Comparison of ENCODE assay signal across 18 cellular contexts in the genomic region with DNA sequence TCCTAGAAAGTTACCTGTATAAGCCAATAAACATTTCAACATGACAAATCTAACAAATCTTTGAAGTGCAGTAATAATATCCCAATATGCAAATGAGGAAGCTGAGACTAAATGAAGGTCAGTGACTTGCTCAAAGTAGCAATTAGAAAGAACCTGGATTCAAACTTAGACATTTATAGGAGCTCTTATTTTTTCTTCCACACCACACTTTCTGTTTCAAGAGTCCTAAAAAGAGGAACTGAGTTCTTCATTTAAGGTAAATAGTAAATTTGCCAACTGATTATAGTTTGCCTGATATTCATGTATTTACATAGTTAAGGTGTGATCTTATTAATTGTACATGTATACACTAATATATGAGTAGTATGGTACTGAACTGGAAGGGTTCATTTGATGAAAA. TPM values are rescaled to one million over a fixed set of nuclear protein-coding genes. Genes with fewer than 3 reads are reported as not detected.
DNase-seq lines count a peak whose midpoint lies in the region; ATAC-seq, FAIRE-seq and TF ChIP-seq lines count a peak whose summit lies in the region.
"Had no signal": no experiment of that assay in that cellular context is flagged by ENCODE, and none has a peak within 500 bp of the region (broad histone marks: within the 10 kb centered on the region; RNA-seq: fewer than 3 reads in every experiment).

No MANE protein-coding gene starts in this region.

- no peaks in the 10 kb centered on the region for H3K27me3 Mint-ChIP-seq in activated CD8-positive, alpha-beta T cell treated with anti-CD3 and anti-CD28 coated beads for 36 hours
- H3K27me3 Mint-ChIP-seq in activated CD8-positive, alpha-beta T cell treated with anti-CD3 and anti-CD28 coated beads, Interleukin-2, amount 10 ng/mL, durations not matched to agents 7 days and 5 days (ENCODE audit: low read depth) = no peaks in the 10 kb centered on the region

- H3K36me3 ChIP-seq in Peyer's patch (peaks cover 0 to 16% (median 0%) of the 10 kb centered on the region in 3 donors), transverse colon (peaks cover 0 to 4% (median 0%) of the 10 kb centered on the region in 4 donors), kidney (ENCODE audit: control insufficient read depth in 1 of 2, insufficient read depth in 2 of 2, low read length in 2 of 2) (no peaks in the 10 kb centered on the region)
- H3K36me3 ChIP-seq: uterus had no signal

- no peaks in the 10 kb centered on the region for H3K4me1 Mint-ChIP-seq in activated CD8-positive, alpha-beta T cell treated with anti-CD3 and anti-CD28 coated beads for 36 hours (ENCODE audit: low read depth)
- no peaks in the 10 kb centered on the region for H3K4me1 Mint-ChIP-seq in activated CD8-positive, alpha-beta T cell treated with anti-CD3 and anti-CD28 coated beads, Interleukin-2, amount 10 ng/mL, durations not matched to agents 7 days and 5 days (ENCODE audit: low read depth)
- H3K4me1 Mint-ChIP-seq: neural crest cell had no signal

- peak overlapping the region in 3 of 4 donors; percentile 10 to 59 (median 40) for H3K27ac ChIP-seq in Peyer's patch
- peak overlapping the region; percentile 48 to 67 (median 52) for H3K27ac ChIP-seq in transverse colon
- H3K27ac ChIP-seq in kidney (ENCODE audit: low read depth in 2 of 2, low read length in 2 of 2) = no peak overlapping the region
- H3K27ac ChIP-seq: A549, brain microvascular endothelial cell, KMS-11, uterus had no signal

- H3K36me3 Mint-ChIP-seq in activated CD8-positive, alpha-beta T cell treated with anti-CD3 and anti-CD28 coated beads for 36 hours (ENCODE audit: low read depth) = peaks cover 11% of the 10 kb centered on the region
- peaks cover 4% of the 10 kb centered on the region for H3K36me3 Mint-ChIP-seq in activated CD8-positive, alpha-beta T cell treated with anti-CD3 and anti-CD28 coated beads, Interleukin-2, amount 10 ng/mL, durations not matched to agents 7 days and 5 days (ENCODE audit: low read depth)

- in situ Hi-C loops in transverse colon (cut with MboI; ENCODE audit: low pct_ligation_motif_present in 1 of 4, low pct_unique_long_range_greater_than_20kb in 1 of 4, low sequenced_read_pairs in 3 of 4) = no loop called here

- intact Hi-C loops in activated CD8-positive, alpha-beta T cell treated with anti-CD3 and anti-CD28 coated beads for 36 hours (cut with micrococcal nuclease) = no loop called here
- intact Hi-C loops in transverse colon (cut with DNase I; ENCODE audit: low total_unique reads) (no loop called here), kidney (cut with DNase I) (no loop called here)

- H3K4me3 Mint-ChIP-seq in activated CD8-positive, alpha-beta T cell treated with anti-CD3 and anti-CD28 coated beads for 36 hours = no peak overlapping the region
- H3K4me3 Mint-ChIP-seq in activated CD8-positive, alpha-beta T cell treated with anti-CD3 and anti-CD28 coated beads, Interleukin-2, amount 10 ng/mL, durations not matched to agents 7 days and 5 days = no peak overlapping the region
- H3K4me3 Mint-ChIP-seq: neural crest cell had no signal

- H3K9ac ChIP-seq in kidney (ENCODE audit: low read length in 2 of 2) = no peak overlapping the region
- H3K9ac ChIP-seq: KMS-11 had no signal

- H3K4me3 ChIP-seq in Peyer's patch = no peak overlapping the region
- no peak overlapping the region for H3K4me3 ChIP-seq in transverse colon
- H3K4me3 ChIP-seq in kidney (ENCODE audit: low read length in 2 of 2) = no peak overlapping the region
- H3K4me3 ChIP-seq: A549, uterus had no signal

- H3K9me3 ChIP-seq in Peyer's patch (no peaks in the 10 kb centered on the region), transverse colon (no peaks in the 10 kb centered on the region), kidney (ENCODE audit: control insufficient read depth in 1 of 2, low read length in 2 of 2) (no peaks in the 10 kb centered on the region)
- H3K9me3 ChIP-seq: A549, uterus had no signal

- no peak for DNase-seq in activated CD8-positive, alpha-beta T cell treated with anti-CD3 and anti-CD28 coated beads for 36 hours
- DNase-seq in activated CD8-positive, alpha-beta T cell treated with anti-CD3 and anti-CD28 coated beads, Interleukin-2, amount 10 ng/mL, durations not matched to agents 7 days and 5 days = no peak
- DNase-seq in Peyer's patch (no peak), transverse colon (no peak), kidney (no peak)
- DNase-seq: activated CD4-positive, alpha-beta T cell treated with anti-CD3 and anti-CD28 coated beads, Interleukin-2, amount 50 U/mL, for 48 hours; activated gamma-delta T cell; brain microvascular endothelial cell; head of caudate nucleus; NCI-H1930; T-helper 1 cell; uterus had no signal

- no peak for TF ChIP-seq CTCF in activated CD8-positive, alpha-beta T cell treated with anti-CD3 and anti-CD28 coated beads for 36 hours (IDR thresholded peaks at IDR 0.05)
- TF ChIP-seq CTCF in Peyer's patch (IDR thresholded peaks at IDR 0.05) (no peak), transverse colon (IDR thresholded peaks at IDR 0.05) (no peak), kidney (IDR thresholded peaks at IDR 0.05; ENCODE audit: borderline replicate concordance, extremely low read depth, insufficient read depth) (no peak)

- H3K4me1 ChIP-seq in Peyer's patch (peaks cover 0 to 15% (median 0%) of the 10 kb centered on the region in 4 donors), transverse colon (peaks cover 9 to 34% (median 15%) of the 10 kb centered on the region in 4 donors), kidney (ENCODE audit: control insufficient read depth in 1 of 2, insufficient read depth in 1 of 2, low read depth in 1 of 2, low read length in 2 of 2) (no peaks in the 10 kb centered on the region)
- H3K4me1 ChIP-seq: uterus had no signal

- ATAC-seq in activated CD8-positive, alpha-beta T cell treated with anti-CD3 and anti-CD28 coated beads for 36 hours = no peak
- ATAC-seq in activated CD8-positive, alpha-beta T cell treated with anti-CD3 and anti-CD28 coated beads, Interleukin-2, amount 10 ng/mL, durations not matched to agents 7 days and 5 days = no peak
- ATAC-seq in HG02981 (IDR thresholded peaks at IDR 0.05; ENCODE audit: unreplicated experiment) (peak; percentile 59), GM18520 (IDR thresholded peaks at IDR 0.05; ENCODE audit: unreplicated experiment) (no peak), HG02970 (IDR thresholded peaks at IDR 0.05; ENCODE audit: low FRiP score, unreplicated experiment) (no peak)
- ATAC-seq: A549 had no signal

- POLR2A ChIA-PET in activated CD8-positive, alpha-beta T cell treated with anti-CD3 and anti-CD28 coated beads for 36 hours (lab: Charles Lee) = no interaction called here
- POLR2A ChIA-PET in activated CD8-positive, alpha-beta T cell treated with anti-CD3 and anti-CD28 coated beads, Interleukin-2, amount 10 ng/mL, durations not matched to agents 7 days and 5 days (lab: Charles Lee) = no interaction called here

- TF ChIP-seq POLR2A in Peyer's patch (IDR thresholded peaks at IDR 0.05) = no peak
- no peak for TF ChIP-seq POLR2A in transverse colon (IDR thresholded peaks at IDR 0.05)

- TF ChIP-seq EP300 in transverse colon (IDR thresholded peaks at IDR 0.05; ENCODE audit: low read depth) = no peak

- FAIRE-seq in kidney (lab: Jason Lieb, UNC) = no peak
- FAIRE-seq: A549 had no signal

- H3K27me3 ChIP-seq in Peyer's patch (no peaks in the 10 kb centered on the region), transverse colon (no peaks in the 10 kb centered on the region)
- H3K27me3 ChIP-seq: brain microvascular endothelial cell, uterus had no signal

- H3K9me3 Mint-ChIP-seq in activated CD8-positive, alpha-beta T cell treated with anti-CD3 and anti-CD28 coated beads for 36 hours = no peaks in the 10 kb centered on the region
- H3K9me3 Mint-ChIP-seq in activated CD8-positive, alpha-beta T cell treated with anti-CD3 and anti-CD28 coated beads, Interleukin-2, amount 10 ng/mL, durations not matched to agents 7 days and 5 days (ENCODE audit: insufficient read depth) = no peaks in the 10 kb centered on the region

- CTCF ChIA-PET in activated CD8-positive, alpha-beta T cell treated with anti-CD3 and anti-CD28 coated beads for 36 hours (lab: Charles Lee) = interaction anchor here (0.7 to 1.4 kb wide), 3 partner anchors 30 to 42 kb away, joined by 3 to 4 read pairs (median 4); no protein-coding TSS in a partner anchor
- CTCF ChIA-PET in activated CD8-positive, alpha-beta T cell treated with anti-CD3 and anti-CD28 coated beads, Interleukin-2, amount 10 ng/mL, durations not matched to agents 7 days and 5 days (lab: Charles Lee) = interaction anchor here (0.6 kb wide), 1 partner anchor 30 kb away, joined by 3 read pairs; no protein-coding TSS in a partner anchor

- peak overlapping the region; percentile 1 for H3K27ac Mint-ChIP-seq in activated CD8-positive, alpha-beta T cell treated with anti-CD3 and anti-CD28 coated beads for 36 hours
- H3K27ac Mint-ChIP-seq in activated CD8-positive, alpha-beta T cell treated with anti-CD3 and anti-CD28 coated beads, Interleukin-2, amount 10 ng/mL, durations not matched to agents 7 days and 5 days = no peak overlapping the region

RNA-seq across cellular contexts. Expression of gene KLHDC10, which starts 44.0 kb away (rescaled TPM):
- total RNA-seq in activated CD8-positive, alpha-beta T cell treated with anti-CD3 and anti-CD28 coated beads for 36 hours = 10 to 100 TPM; 12.8 to 14.3 TPM
- 10 to 100 TPM; 15.7 to 18.1 TPM for total RNA-seq in activated CD8-positive, alpha-beta T cell treated with anti-CD3 and anti-CD28 coated beads, Interleukin-2, amount 10 ng/mL, durations not matched to agents 7 days and 5 days
- 10 to 100 TPM; 16.5 to 25.0 (median 20.1) TPM for total RNA-seq in Peyer's patch
- 10 to 100 TPM in 3 of 4 donors, 1 to 10 TPM in 1; 9.4 to 23.5 (median 15.6) TPM for total RNA-seq in transverse colon
- total RNA-seq in kidney = 38.9 TPM
- 15.7 TPM for polyA plus RNA-seq in kidney (ENCODE audit: insufficient read depth, low read depth, low replicate concordance)

Comparison
In these comparisons a context has a peak if more than half of its experiments do, and no peak if none do; other contexts are left out.
1. H3K27ac ChIP-seq: peak in Peyer's patch (3 of 4) and transverse colon (4 of 4); none in kidney (0 of 2).